11 cellular contexts compared by ENCODE assay signal in genomic region chr1:36528361-36529349, GRCh38. TPM values are rescaled to one million over a fixed set of nuclear protein-coding genes. Genes with fewer than 3 reads are reported as not detected.
DNase-seq lines count a peak whose midpoint lies in the region; TF ChIP-seq lines count a peak whose summit lies in the region.
"Had no signal": no experiment of that assay in that cellular context is flagged by ENCODE, and none has a peak within 500 bp of the region (broad histone marks: within the 10 kb centered on the region; RNA-seq: fewer than 3 reads in every experiment).

No MANE protein-coding gene starts in this region.

- no peak overlapping the region for H3K9ac ChIP-seq in OCI-LY1 (ENCODE audit: low read length)

- H3K27me3 ChIP-seq in OCI-LY1 (ENCODE audit: insufficient read depth, low read length) = peaks cover 10% of the 10 kb centered on the region; the same call in 1 of the 2 replicates
- no peaks in the 10 kb centered on the region for H3K27me3 ChIP-seq in CD8-positive, alpha-beta memory T cell (ENCODE audit: insufficient read depth, low read length, poor library complexity, severe bottlenecking)

- no peaks in the 10 kb centered on the region for H3K9me2 ChIP-seq in OCI-LY1 (ENCODE audit: low read depth, low read length)

- H3K79me2 ChIP-seq in OCI-LY1 (ENCODE audit: insufficient read depth, low read length) = no peaks in the 10 kb centered on the region

- TF ChIP-seq CTCF in GM12873 (IDR thresholded peaks at IDR 0.05; ENCODE audit: insufficient read depth, low read depth, low read length, missing control alignments) = peak; percentile 25
- peak; percentile 28; the same call in 1 of the 2 replicates for TF ChIP-seq CTCF in OCI-LY1 (IDR thresholded peaks at IDR 0.05; ENCODE audit: low read length)
- TF ChIP-seq CTCF in epithelial cell of proximal tubule (conservative IDR thresholded peaks at IDR 0.05; ENCODE audit: low read depth, low read length) = peak; percentile 25

- H3K9me3 Mint-ChIP-seq in T-helper 2 cell treated with Interferon-gamma antibody and Interleukin-4, amounts not matched to agents 5 μg/mL and 100 μg/mL, for 36 hours = no peaks in the 10 kb centered on the region
- peaks cover 0 to 3% (median 0%) of the 10 kb centered on the region in 5 donors for H3K9me3 Mint-ChIP-seq in CD8-positive, alpha-beta memory T cell

- CTCF ChIA-PET in CD8-positive, alpha-beta memory T cell (lab: Charles Lee) = interaction anchor here (1.1 kb wide), 1 partner anchor 11 kb away, joined by 3 read pairs; no protein-coding TSS in a partner anchor

- no peak overlapping the region for H3K27ac Mint-ChIP-seq in T-helper 2 cell treated with Interferon-gamma antibody and Interleukin-4, amounts not matched to agents 5 μg/mL and 100 μg/mL, for 36 hours
- no peak overlapping the region for H3K27ac Mint-ChIP-seq in CD8-positive, alpha-beta memory T cell

- no peak overlapping the region for H3K4me3 Mint-ChIP-seq in T-helper 2 cell treated with Interferon-gamma antibody and Interleukin-4, amounts not matched to agents 5 μg/mL and 100 μg/mL, for 36 hours
- no peak overlapping the region for H3K4me3 Mint-ChIP-seq in CD8-positive, alpha-beta memory T cell

- H3F3A ChIP-seq in OCI-LY1 (ENCODE audit: insufficient read depth, low read length) = no peaks in the 10 kb centered on the region

- no peaks in the 10 kb centered on the region for H3K4me1 ChIP-seq in OCI-LY1 (ENCODE audit: insufficient read depth, low read length, severe bottlenecking)
- no peaks in the 10 kb centered on the region for H3K4me1 ChIP-seq in CD8-positive, alpha-beta memory T cell (ENCODE audit: insufficient read depth, low read length)

- H3K9me3 ChIP-seq in OCI-LY1 (ENCODE audit: low read length) = no peaks in the 10 kb centered on the region
- H3K9me3 ChIP-seq in CD8-positive, alpha-beta memory T cell (ENCODE audit: low read length) = no peaks in the 10 kb centered on the region

- no peak overlapping the region for H2AFZ ChIP-seq in OCI-LY1 (ENCODE audit: low read length)

- H3K36me3 Mint-ChIP-seq in T-helper 2 cell treated with Interferon-gamma antibody and Interleukin-4, amounts not matched to agents 5 μg/mL and 100 μg/mL, for 36 hours (ENCODE audit: low read depth) = no peaks in the 10 kb centered on the region
- no peaks in the 10 kb centered on the region for H3K36me3 Mint-ChIP-seq in CD8-positive, alpha-beta memory T cell

- H3K4me3 ChIP-seq in OCI-LY1 (ENCODE audit: low read depth, low read length, poor library complexity, severe bottlenecking) (no peak overlapping the region), epithelial cell of proximal tubule (ENCODE audit: low read depth, low read length) (no peak overlapping the region)
- H3K4me3 ChIP-seq in CD8-positive, alpha-beta memory T cell (ENCODE audit: low read length) = no peak overlapping the region

- H3K27me3 Mint-ChIP-seq in T-helper 2 cell treated with Interferon-gamma antibody and Interleukin-4, amounts not matched to agents 5 μg/mL and 100 μg/mL, for 36 hours (ENCODE audit: low read depth) = peaks cover 2% of the 10 kb centered on the region
- H3K27me3 Mint-ChIP-seq in CD8-positive, alpha-beta memory T cell = peaks cover 5 to 22% of the 10 kb centered on the region in 2 donors

- no peaks in the 10 kb centered on the region for H4K20me1 ChIP-seq in OCI-LY1 (ENCODE audit: insufficient read depth, low read length)

- DNase-seq in ACHN (peak; percentile 27), epithelial cell of proximal tubule (ENCODE audit: low read depth) (no peak), activated gamma-delta T cell treated with Interleukin-2 at 50 U/mL for 16 hours (no peak)
- DNase-seq in T-helper 2 cell treated with Interferon-gamma antibody and Interleukin-4, amounts not matched to agents 5 μg/mL and 100 μg/mL, for 36 hours (ENCODE audit: low spot score) = no peak
- DNase-seq in stimulated activated CD4-positive, alpha-beta T cell treated with anti-CD3 and anti-CD28 coated beads, Interleukin-4, amount 100 ng/mL, for 4 hours = no peak
- no peak for DNase-seq in CD8-positive, alpha-beta memory T cell
- DNase-seq: activated naive CD4-positive, alpha-beta T cell treated with Interleukin-2 at 50 U/mL for 16 hours; COR-L47; KG1 had no signal

- POLR2A ChIA-PET in CD8-positive, alpha-beta memory T cell (lab: Charles Lee) = no interaction called here

- in situ Hi-C loops in ACHN (cut with HindIII; ENCODE audit: low pct_ligation_motif_present, low pct_unique_long_range_greater_than_20kb, low sequenced_read_pairs) = no loop called here

- no peak overlapping the region for H3K27ac ChIP-seq in OCI-LY1 (ENCODE audit: low read depth, low read length, poor library complexity, severe bottlenecking)
- no peak overlapping the region for H3K27ac ChIP-seq in CD8-positive, alpha-beta memory T cell (ENCODE audit: low read depth, low read length)

- H3K4me2 ChIP-seq in OCI-LY1 (ENCODE audit: low read length) = no peak overlapping the region

- H3K4me1 Mint-ChIP-seq in T-helper 2 cell treated with Interferon-gamma antibody and Interleukin-4, amounts not matched to agents 5 μg/mL and 100 μg/mL, for 36 hours (ENCODE audit: low read depth) = no peaks in the 10 kb centered on the region
- peaks cover 2 to 10% (median 9%) of the 10 kb centered on the region in 3 donors for H3K4me1 Mint-ChIP-seq in CD8-positive, alpha-beta memory T cell

- no peaks in the 10 kb centered on the region for H3K36me3 ChIP-seq in OCI-LY1 (ENCODE audit: insufficient read depth, low read length)
- no peaks in the 10 kb centered on the region for H3K36me3 ChIP-seq in CD8-positive, alpha-beta memory T cell (ENCODE audit: insufficient read depth, low read length)

RNA-seq across cellular contexts. Expression of gene CSF3R, which starts 45.9 kb away (rescaled TPM):
- total RNA-seq in epithelial cell of proximal tubule = not detected in 2 replicates
- under 1 TPM; 0.11 to 0.40 TPM for total RNA-seq in CD8-positive, alpha-beta memory T cell
- not detected for polyA plus RNA-seq in CD8-positive, alpha-beta memory T cell
